ENCODE assay signal across 8 cellular contexts in genomic region chr11:65817312-65817814, GRCh38. TPM values are rescaled to one million over a fixed set of nuclear protein-coding genes. Genes with fewer than 3 reads are reported as not detected.
DNase-seq lines count a peak whose midpoint lies in the region; ATAC-seq and TF ChIP-seq lines count a peak whose summit lies in the region.

No MANE protein-coding gene starts in this region.

- H3K27ac ChIP-seq in 22Rv1: peak overlapping the region; percentile 71
- H3K27ac ChIP-seq in body of pancreas: peak overlapping the region in 3 of 4 donors; percentile 79 to 89 (median 88)
- no peak overlapping the region for H3K27ac ChIP-seq in mesodermal cell (ENCODE audit: low read depth, low read length, severe bottlenecking)

- DNase-seq in HEK293T (ENCODE audit: extremely low spot score): no peak
- DNase-seq in body of pancreas: no peak
- no peak for DNase-seq in NCI-H146 treated with DMSO at 0.1 percent for 48 hours (lab: John Stamatoyannopoulos, UW; ENCODE audit: unreplicated experiment)
- no peak for DNase-seq in iPS-NIHi11 (ENCODE audit: low spot score)
- no peak for DNase-seq in NCI-H82 (lab: John Stamatoyannopoulos, UW)
- no peak for DNase-seq in D341Med (ENCODE audit: low spot score)

- TF ChIP-seq POLR2A in body of pancreas (IDR thresholded peaks at IDR 0.05): no peak

- intact Hi-C loops in body of pancreas (cut with DNase I): no loop called here

- H3K27me3 ChIP-seq in body of pancreas: no peaks in the 10 kb centered on the region

- H3K36me3 ChIP-seq in body of pancreas (replicated peaks in 1 of 2; ENCODE audit: insufficient read depth in 1 of 2, low read depth in 2 of 2) (no peaks in the 10 kb centered on the region), mesodermal cell (ENCODE audit: control insufficient read depth, insufficient read depth, low read length) (no peaks in the 10 kb centered on the region)

- CTCF ChIA-PET in HEK293T (lab: Yijun Ruan, JAX): interaction anchor here (1.1 to 3.7 kb wide), 5 partner anchors 33 to 106 kb away, joined by 3 to 15 read pairs (median 5); partner anchors contain the start of genes AP5B1, KAT5 and MUS81

- H3K4me3 ChIP-seq in body of pancreas (peak overlapping the region in 1 of 2 donors; percentile 33), mesodermal cell (ENCODE audit: extremely low read depth, insufficient read depth, low read length, poor library complexity, severe bottlenecking) (peak overlapping the region; percentile 42)

- TF ChIP-seq CTCF in 22Rv1 (IDR thresholded peaks at IDR 0.05) (no peak), body of pancreas (IDR thresholded peaks at IDR 0.05) (no peak)

- POLR2A ChIA-PET in HEK293T (lab: Yijun Ruan, JAX): interaction anchor here (0.6 to 3.4 kb wide), 7 partner anchors 29 to 137 kb away, joined by 3 to 27 read pairs (median 4); partner anchors contain the start of genes KAT5 and RNASEH2C

- WGBS in body of pancreas, 2 donors: 51 to 58% methylated on average over 5 of the region's 5 CpGs
- WGBS in mesodermal cell (ENCODE audit: insufficient coverage in 2 of 2), 2 experiments: 96 to 100% methylated on average over 1 to 4 of the region's 5 CpGs

- H3K4me1 ChIP-seq in body of pancreas: peaks cover 25% of the 10 kb centered on the region
- no peaks in the 10 kb centered on the region for H3K4me1 ChIP-seq in mesodermal cell (ENCODE audit: control insufficient read depth, insufficient read depth, low read length, poor library complexity, severe bottlenecking)

- H3K9me3 ChIP-seq in body of pancreas: no peaks in the 10 kb centered on the region
- H3K9me3 ChIP-seq in mesodermal cell (ENCODE audit: control insufficient read depth, low read length): no peaks in the 10 kb centered on the region

- no peak for ATAC-seq in body of pancreas

TF ChIP-seq in HEK293T, 16 proteins besides CTCF, POLR2A, EP300 and RAD21:
- TF ChIP-seq ZNF384 (IDR thresholded peaks at IDR 0.05) (peak; percentile 74), ARNT (IDR thresholded peaks at IDR 0.05) (no peak)

RNA-seq across cellular contexts. Expression of gene SNX32, which starts 16.4 kb away (rescaled TPM):
- under 1 TPM in 1 of 2 donors, not detected in 1; 0.26 TPM for total RNA-seq in body of pancreas
- polyA plus RNA-seq in mesodermal cell (2013, experiment 1 of 2): 2.4 TPM
- 1.7 TPM for polyA plus RNA-seq in mesodermal cell (2013, experiment 2 of 2)

RNA-seq across cellular contexts. Expression of gene OVOL1, which starts 30.5 kb away (rescaled TPM):
- 1 to 10 TPM in 1 of 2 donors, under 1 TPM in 1; 0.78 to 1.3 TPM for total RNA-seq in body of pancreas
- 0.33 TPM for polyA plus RNA-seq in mesodermal cell (2013, experiment 1 of 2)
- 0.15 TPM for polyA plus RNA-seq in mesodermal cell (2013, experiment 2 of 2)

RNA-seq across cellular contexts. Expression of gene AP5B1, which starts 36.6 kb away (rescaled TPM):
- total RNA-seq in body of pancreas: 10 to 100 TPM; 18.2 to 33.9 TPM
- 8.4 TPM for polyA plus RNA-seq in mesodermal cell (2013, experiment 1 of 2)
- polyA plus RNA-seq in mesodermal cell (2013, experiment 2 of 2): 6.1 TPM

RNA-seq across cellular contexts. Expression of gene CFL1, which starts 40.6 kb away (rescaled TPM):
- 100 to 1,000 TPM; 190 to 412 TPM for total RNA-seq in body of pancreas
- 1,174 TPM for polyA plus RNA-seq in mesodermal cell (2013, experiment 1 of 2)
- 958 TPM for polyA plus RNA-seq in mesodermal cell (2013, experiment 2 of 2)

RNA-seq across cellular contexts. Expression of gene MUS81, which starts 42.9 kb away (rescaled TPM):
- total RNA-seq in body of pancreas: 10 to 100 TPM; 38.2 to 40.5 TPM
- 60.0 TPM for polyA plus RNA-seq in mesodermal cell (2013, experiment 1 of 2)
- 54.2 TPM for polyA plus RNA-seq in mesodermal cell (2013, experiment 2 of 2)
